3 cellular contexts compared by ENCODE assay signal in genomic region chr9:76996700-76997099, GRCh38.
TF ChIP-seq lines count a peak whose summit lies in the region.

No MANE protein-coding gene starts in this region.

TF ChIP-seq in Ishikawa, 13 proteins besides CTCF, POLR2A, EP300 and RAD21:
- no peak for TF ChIP-seq CEBPB (IDR thresholded peaks at IDR 0.05)
- TF ChIP-seq NFIC (IDR thresholded peaks at IDR 0.05): no peak
- no peak for TF ChIP-seq ZBTB7A (IDR thresholded peaks at IDR 0.05; ENCODE audit: low read depth)
- no peak for TF ChIP-seq TAF1 (IDR thresholded peaks at IDR 0.05; ENCODE audit: low read depth)
- TF ChIP-seq, protein P1, sequence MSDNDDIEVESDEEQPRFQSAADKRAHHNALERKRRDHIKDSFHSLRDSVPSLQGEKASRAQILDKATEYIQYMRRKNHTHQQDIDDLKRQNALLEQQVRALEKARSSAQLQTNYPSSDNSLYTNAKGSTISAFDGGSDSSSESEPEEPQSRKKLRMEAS (IDR thresholded peaks at IDR 0.05): no peak
- TF ChIP-seq EGR1 (IDR thresholded peaks at IDR 0.05): no peak
- no peak for TF ChIP-seq TCF12 (IDR thresholded peaks at IDR 0.05; ENCODE audit: low read depth)
- TF ChIP-seq, protein P2, sequence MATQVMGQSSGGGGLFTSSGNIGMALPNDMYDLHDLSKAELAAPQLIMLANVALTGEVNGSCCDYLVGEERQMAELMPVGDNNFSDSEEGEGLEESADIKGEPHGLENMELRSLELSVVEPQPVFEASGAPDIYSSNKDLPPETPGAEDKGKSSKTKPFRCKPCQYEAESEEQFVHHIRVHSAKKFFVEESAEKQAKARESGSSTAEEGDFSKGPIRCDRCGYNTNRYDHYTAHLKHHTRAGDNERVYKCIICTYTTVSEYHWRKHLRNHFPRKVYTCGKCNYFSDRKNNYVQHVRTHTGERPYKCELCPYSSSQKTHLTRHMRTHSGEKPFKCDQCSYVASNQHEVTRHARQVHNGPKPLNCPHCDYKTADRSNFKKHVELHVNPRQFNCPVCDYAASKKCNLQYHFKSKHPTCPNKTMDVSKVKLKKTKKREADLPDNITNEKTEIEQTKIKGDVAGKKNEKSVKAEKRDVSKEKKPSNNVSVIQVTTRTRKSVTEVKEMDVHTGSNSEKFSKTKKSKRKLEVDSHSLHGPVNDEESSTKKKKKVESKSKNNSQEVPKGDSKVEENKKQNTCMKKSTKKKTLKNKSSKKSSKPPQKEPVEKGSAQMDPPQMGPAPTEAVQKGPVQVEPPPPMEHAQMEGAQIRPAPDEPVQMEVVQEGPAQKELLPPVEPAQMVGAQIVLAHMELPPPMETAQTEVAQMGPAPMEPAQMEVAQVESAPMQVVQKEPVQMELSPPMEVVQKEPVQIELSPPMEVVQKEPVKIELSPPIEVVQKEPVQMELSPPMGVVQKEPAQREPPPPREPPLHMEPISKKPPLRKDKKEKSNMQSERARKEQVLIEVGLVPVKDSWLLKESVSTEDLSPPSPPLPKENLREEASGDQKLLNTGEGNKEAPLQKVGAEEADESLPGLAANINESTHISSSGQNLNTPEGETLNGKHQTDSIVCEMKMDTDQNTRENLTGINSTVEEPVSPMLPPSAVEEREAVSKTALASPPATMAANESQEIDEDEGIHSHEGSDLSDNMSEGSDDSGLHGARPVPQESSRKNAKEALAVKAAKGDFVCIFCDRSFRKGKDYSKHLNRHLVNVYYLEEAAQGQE (IDR thresholded peaks at IDR 0.05; ENCODE audit: low read depth): no peak
- TF ChIP-seq, protein P3, sequence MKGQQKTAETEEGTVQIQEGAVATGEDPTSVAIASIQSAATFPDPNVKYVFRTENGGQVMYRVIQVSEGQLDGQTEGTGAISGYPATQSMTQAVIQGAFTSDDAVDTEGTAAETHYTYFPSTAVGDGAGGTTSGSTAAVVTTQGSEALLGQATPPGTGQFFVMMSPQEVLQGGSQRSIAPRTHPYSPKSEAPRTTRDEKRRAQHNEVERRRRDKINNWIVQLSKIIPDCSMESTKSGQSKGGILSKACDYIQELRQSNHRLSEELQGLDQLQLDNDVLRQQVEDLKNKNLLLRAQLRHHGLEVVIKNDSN (IDR thresholded peaks at IDR 0.05): no peak
- no peak for TF ChIP-seq CREB1 (IDR thresholded peaks at IDR 0.05; ENCODE audit: low read depth)
- no peak for TF ChIP-seq YY1 (IDR thresholded peaks at IDR 0.05; ENCODE audit: low read depth)
- TF ChIP-seq FOXM1 (IDR thresholded peaks at IDR 0.05; ENCODE audit: borderline replicate concordance, low read depth): no peak
- no peak for TF ChIP-seq TEAD4 (IDR thresholded peaks at IDR 0.05)
TF ChIP-seq in Ishikawa: peak in this region for 0.

TF ChIP-seq in GM12878, 131 proteins besides CTCF, POLR2A, EP300 and RAD21:
- TF ChIP-seq SMC3 (IDR thresholded peaks at IDR 0.05; ENCODE audit: borderline replicate concordance, low read length): peak; percentile 43
- TF ChIP-seq, protein P4, sequence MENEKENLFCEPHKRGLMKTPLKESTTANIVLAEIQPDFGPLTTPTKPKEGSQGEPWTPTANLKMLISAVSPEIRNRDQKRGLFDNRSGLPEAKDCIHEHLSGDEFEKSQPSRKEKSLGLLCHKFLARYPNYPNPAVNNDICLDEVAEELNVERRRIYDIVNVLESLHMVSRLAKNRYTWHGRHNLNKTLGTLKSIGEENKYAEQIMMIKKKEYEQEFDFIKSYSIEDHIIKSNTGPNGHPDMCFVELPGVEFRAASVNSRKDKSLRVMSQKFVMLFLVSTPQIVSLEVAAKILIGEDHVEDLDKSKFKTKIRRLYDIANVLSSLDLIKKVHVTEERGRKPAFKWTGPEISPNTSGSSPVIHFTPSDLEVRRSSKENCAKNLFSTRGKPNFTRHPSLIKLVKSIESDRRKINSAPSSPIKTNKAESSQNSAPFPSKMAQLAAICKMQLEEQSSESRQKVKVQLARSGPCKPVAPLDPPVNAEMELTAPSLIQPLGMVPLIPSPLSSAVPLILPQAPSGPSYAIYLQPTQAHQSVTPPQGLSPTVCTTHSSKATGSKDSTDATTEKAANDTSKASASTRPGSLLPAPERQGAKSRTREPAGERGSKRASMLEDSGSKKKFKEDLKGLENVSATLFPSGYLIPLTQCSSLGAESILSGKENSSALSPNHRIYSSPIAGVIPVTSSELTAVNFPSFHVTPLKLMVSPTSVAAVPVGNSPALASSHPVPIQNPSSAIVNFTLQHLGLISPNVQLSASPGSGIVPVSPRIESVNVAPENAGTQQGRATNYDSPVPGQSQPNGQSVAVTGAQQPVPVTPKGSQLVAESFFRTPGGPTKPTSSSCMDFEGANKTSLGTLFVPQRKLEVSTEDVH (IDR thresholded peaks at IDR 0.05; ENCODE audit: low read depth, partially characterized antibody): no peak

TF ChIP-seq in HepG2, 621 proteins besides CTCF, POLR2A, EP300 and RAD21:
- TF ChIP-seq DNMT1 (CRISPR knock-in tag; IDR thresholded peaks at IDR 0.05) (no peak), ZNF749 (CRISPR knock-in tag; IDR thresholded peaks at IDR 0.05; ENCODE audit: borderline replicate concordance) (no peak), SMC3 (IDR thresholded peaks at IDR 0.05; ENCODE audit: low read length) (peak; percentile 47; the same call in 1 of the 2 replicates), FOXO4 (CRISPR knock-in tag; conservative IDR thresholded peaks at IDR 0.05) (no peak), FOXA1 (IDR thresholded peaks at IDR 0.05) (no peak), FOXA1 (CRISPR knock-in tag; IDR thresholded peaks at IDR 0.05) (peak; percentile 38), ZNF256 (CRISPR knock-in tag; conservative IDR thresholded peaks at IDR 0.05) (no peak), STAG1 (CRISPR knock-in tag; IDR thresholded peaks at IDR 0.05) (peak; percentile 69), ZBTB37 (CRISPR knock-in tag; IDR thresholded peaks at IDR 0.05) (no peak), TBX2 (CRISPR knock-in tag; IDR thresholded peaks at IDR 0.05; ENCODE audit: borderline replicate concordance) (no peak), XRCC5 (optimal IDR thresholded peaks at IDR 0.05; ENCODE audit: low read length) (peak; percentile 49), GZF1 (CRISPR knock-in tag; IDR thresholded peaks at IDR 0.05) (no peak)
- TF ChIP-seq, protein P5, sequence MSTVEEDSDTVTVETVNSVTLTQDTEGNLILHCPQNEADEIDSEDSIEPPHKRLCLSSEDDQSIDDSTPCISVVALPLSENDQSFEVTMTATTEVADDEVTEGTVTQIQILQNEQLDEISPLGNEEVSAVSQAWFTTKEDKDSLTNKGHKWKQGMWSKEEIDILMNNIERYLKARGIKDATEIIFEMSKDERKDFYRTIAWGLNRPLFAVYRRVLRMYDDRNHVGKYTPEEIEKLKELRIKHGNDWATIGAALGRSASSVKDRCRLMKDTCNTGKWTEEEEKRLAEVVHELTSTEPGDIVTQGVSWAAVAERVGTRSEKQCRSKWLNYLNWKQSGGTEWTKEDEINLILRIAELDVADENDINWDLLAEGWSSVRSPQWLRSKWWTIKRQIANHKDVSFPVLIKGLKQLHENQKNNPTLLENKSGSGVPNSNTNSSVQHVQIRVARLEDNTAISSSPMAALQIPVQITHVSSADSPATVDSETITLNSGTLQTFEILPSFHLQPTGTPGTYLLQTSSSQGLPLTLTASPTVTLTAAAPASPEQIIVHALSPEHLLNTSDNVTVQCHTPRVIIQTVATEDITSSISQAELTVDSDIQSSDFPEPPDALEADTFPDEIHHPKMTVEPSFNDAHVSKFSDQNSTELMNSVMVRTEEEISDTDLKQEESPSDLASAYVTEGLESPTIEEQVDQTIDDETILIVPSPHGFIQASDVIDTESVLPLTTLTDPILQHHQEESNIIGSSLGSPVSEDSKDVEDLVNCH (CRISPR knock-in tag; IDR thresholded peaks at IDR 0.05): no peak
